Comparison of ENCODE assay signal across 14 cellular contexts in genomic region chr3:11211531-11212300, GRCh38. TPM values are rescaled to one million over a fixed set of nuclear protein-coding genes. Genes with fewer than 3 reads are reported as not detected.
A peak's percentile ranks its signal among the peaks of the same experiment; 100 is the strongest.
DNase-seq lines count a peak whose midpoint lies in the region; ATAC-seq and TF ChIP-seq lines count a peak whose summit lies in the region.
"Had no signal": no experiment of that assay in that cellular context is flagged by ENCODE, and none has a peak within 500 bp of the region (broad histone marks: within the 10 kb centered on the region; RNA-seq: fewer than 3 reads in every experiment).

No MANE protein-coding gene starts in this region.

- no peak overlapping the region for H3K4me3 Mint-ChIP-seq in endothelial cell (ENCODE audit: unreplicated experiment)

- H3K36me3 ChIP-seq in RWPE2 (ENCODE audit: low read depth) (peaks cover 26% of the 10 kb centered on the region), skeletal muscle satellite cell (ENCODE audit: insufficient read depth, low read length) (no peaks in the 10 kb centered on the region), WERI-Rb-1 (no peaks in the 10 kb centered on the region), body of pancreas (replicated peaks in 1 of 2; ENCODE audit: insufficient read depth in 1 of 2, low read depth in 2 of 2) (no peaks in the 10 kb centered on the region)
- H3K36me3 ChIP-seq: adrenal gland had no signal

- H3K27me3 Mint-ChIP-seq in endothelial cell (ENCODE audit: unreplicated experiment) = peaks cover 2% of the 10 kb centered on the region

- intact Hi-C loops in body of pancreas (cut with DNase I) = no loop called here

- no peaks in the 10 kb centered on the region for H3K9me3 ChIP-seq in RWPE2 (ENCODE audit: severe bottlenecking)
- no peaks in the 10 kb centered on the region for H3K9me3 ChIP-seq in skeletal muscle satellite cell (replicated peaks; ENCODE audit: low read length)
- H3K9me3 ChIP-seq in WERI-Rb-1 (ENCODE audit: severe bottlenecking) = no peaks in the 10 kb centered on the region
- H3K9me3 ChIP-seq in body of pancreas = no peaks in the 10 kb centered on the region
- H3K9me3 ChIP-seq: adrenal gland, neutrophil had no signal

- peaks cover 34% of the 10 kb centered on the region for H3K4me1 ChIP-seq in RWPE2 (ENCODE audit: insufficient read depth, poor library complexity, severe bottlenecking)
- peaks cover 36% of the 10 kb centered on the region for H3K4me1 ChIP-seq in skeletal muscle satellite cell (ENCODE audit: control insufficient read depth, insufficient read depth, low read length)
- no peaks in the 10 kb centered on the region for H3K4me1 ChIP-seq in body of pancreas
- H3K4me1 ChIP-seq: adrenal gland had no signal

- H3K36me3 Mint-ChIP-seq in endothelial cell (ENCODE audit: low read depth, unreplicated experiment) = no peaks in the 10 kb centered on the region

- peaks cover 5% of the 10 kb centered on the region for H3K4me1 Mint-ChIP-seq in endothelial cell (ENCODE audit: unreplicated experiment)

- peak; percentile 14; the same call in 2 of the 3 replicates for ATAC-seq in RWPE2 (ENCODE audit: low read depth)
- ATAC-seq in body of pancreas = no peak
- no peak for ATAC-seq in stimulated activated naive CD8-positive, alpha-beta T cell treated with anti-CD3 and anti-CD28 coated beads, Interleukin-15, Interleukin-2, amounts not matched to agents 100 U/mL and 50 U/mL, for 24 hours

- 53 to 59% methylated on average over 9 of the region's 9 CpGs for WGBS in body of pancreas, 2 donors

- peak; percentile 60 for DNase-seq in EL
- no peak for DNase-seq in RWPE2 (ENCODE audit: low spot score)
- DNase-seq in fibroblast of gingiva (ENCODE audit: low read depth) = peak; percentile 34
- no peak for DNase-seq in endothelial cell (ENCODE audit: low spot score)
- DNase-seq in WERI-Rb-1 = no peak
- no peak for DNase-seq in body of pancreas
- DNase-seq in stimulated activated naive CD8-positive, alpha-beta T cell treated with anti-CD3 and anti-CD28 coated beads, Interleukin-15, Interleukin-2, amounts not matched to agents 100 U/mL and 50 U/mL, for 24 hours = no peak
- DNase-seq: foreskin melanocyte, NCI-H1417, NCI-H774 had no signal

- TF ChIP-seq CTCF in RWPE2 (IDR thresholded peaks at IDR 0.05; ENCODE audit: poor library complexity, severe bottlenecking) (peak; percentile 13), endothelial cell (IDR thresholded peaks at IDR 0.05; ENCODE audit: unreplicated experiment) (no peak), WERI-Rb-1 (IDR thresholded peaks at IDR 0.05; ENCODE audit: low read depth, low read length) (no peak), body of pancreas (IDR thresholded peaks at IDR 0.05) (no peak)

- H3K4me2 ChIP-seq in skeletal muscle satellite cell (ENCODE audit: low read length) = peak overlapping the region; percentile 74

- no peak for TF ChIP-seq POLR2A in body of pancreas (IDR thresholded peaks at IDR 0.05)

- H3K27ac Mint-ChIP-seq in endothelial cell (ENCODE audit: unreplicated experiment) = no peak overlapping the region

- no peaks in the 10 kb centered on the region for H3K9me3 Mint-ChIP-seq in endothelial cell (ENCODE audit: unreplicated experiment)

- H3K27me3 ChIP-seq in RWPE2 (ENCODE audit: insufficient read depth, poor library complexity, severe bottlenecking) (no peaks in the 10 kb centered on the region), skeletal muscle satellite cell (ENCODE audit: control insufficient read depth, insufficient read depth, low read length) (no peaks in the 10 kb centered on the region), WERI-Rb-1 (ENCODE audit: insufficient read depth, low read depth, severe bottlenecking) (no peaks in the 10 kb centered on the region), body of pancreas (no peaks in the 10 kb centered on the region)
- H3K27me3 ChIP-seq: adrenal gland, neutrophil had no signal

- H3K4me3 ChIP-seq in RWPE2 (ENCODE audit: severe bottlenecking) (no peak overlapping the region), skeletal muscle satellite cell (ENCODE audit: low read length) (peak overlapping the region; percentile 44), WERI-Rb-1 (ENCODE audit: low read depth, low read length) (no peak overlapping the region), body of pancreas (no peak overlapping the region)
- H3K4me3 ChIP-seq: adrenal gland had no signal

- peak overlapping the region; percentile 56 for H3K9ac ChIP-seq in skeletal muscle satellite cell (ENCODE audit: low read depth, low read length)

- H3K27ac ChIP-seq in RWPE2 (ENCODE audit: poor library complexity, severe bottlenecking) = peak overlapping the region; percentile 78
- no peak overlapping the region for H3K27ac ChIP-seq in WERI-Rb-1
- no peak overlapping the region for H3K27ac ChIP-seq in body of pancreas
- H3K27ac ChIP-seq: adrenal gland, HL-60, neutrophil had no signal

RNA-seq across cellular contexts. Expression of gene HRH1, which starts 57.4 kb away (rescaled TPM):
- total RNA-seq in skeletal muscle satellite cell (2012; rRNA removed) = 11.4 and 11.9 TPM in 2 replicates
- total RNA-seq in endothelial cell (ENCODE audit: unreplicated experiment) (0.90 TPM), body of pancreas (under 1 TPM; 0.66 to 0.78 TPM)

Comparison
In these comparisons a context has a peak if more than half of its experiments do, and no peak if none do; other contexts are left out.
1. DNase-seq: peak in EL (single experiment) and fibroblast of gingiva (single experiment); none in RWPE2 (single experiment), endothelial cell (single experiment), WERI-Rb-1 (single experiment), body of pancreas (0 of 4) and stimulated activated naive CD8-positive, alpha-beta T cell treated with anti-CD3 and anti-CD28 coated beads, Interleukin-15, Interleukin-2, amounts not matched to agents 100 U/mL and 50 U/mL, for 24 hours (single experiment).